Comparison of ENCODE assay signal across 1 cellular context in genomic region chr1:23477359-23478144, GRCh38.
A peak's percentile ranks its signal among the peaks of the same experiment; 100 is the strongest.
TF ChIP-seq lines count a peak whose summit lies in the region.

No MANE protein-coding gene starts in this region.

TF ChIP-seq in HepG2, 621 proteins besides CTCF, POLR2A, EP300 and RAD21:
- TF ChIP-seq ZNF550 (CRISPR knock-in tag; IDR thresholded peaks at IDR 0.05; ENCODE audit: borderline replicate concordance) (no peak), ZNF7 (CRISPR knock-in tag; IDR thresholded peaks at IDR 0.05) (0 out of 2 replicates have a peak, but pooled peaks have one; percentile 39), ZNF670 (CRISPR knock-in tag; IDR thresholded peaks at IDR 0.05; ENCODE audit: borderline replicate concordance) (no peak), ZNF770 (CRISPR knock-in tag; IDR thresholded peaks at IDR 0.05) (peak; percentile 79), SP4 (CRISPR knock-in tag; IDR thresholded peaks at IDR 0.05) (0 out of 2 replicates have a peak, but pooled peaks have one; percentile 19)
